Comparison of ENCODE assay signal across 3 cellular contexts in genomic region chr13:91438674-91439073, GRCh38. TPM values are rescaled to one million over a fixed set of nuclear protein-coding genes. Genes with fewer than 3 reads are reported as not detected.
"Had no signal": no experiment of that assay in that cellular context is flagged by ENCODE, and none has a peak within 500 bp of the region (broad histone marks: within the 10 kb centered on the region; RNA-seq: fewer than 3 reads in every experiment).

No MANE protein-coding gene starts in this region.

RNA-seq across cellular contexts. Expression of gene GPC5, which starts 40.3 kb away (rescaled TPM):
- total RNA-seq: MCF 10A, PC-3, SJSA1 had no signal
